21 cellular contexts compared by ENCODE assay signal in the genomic region with DNA sequence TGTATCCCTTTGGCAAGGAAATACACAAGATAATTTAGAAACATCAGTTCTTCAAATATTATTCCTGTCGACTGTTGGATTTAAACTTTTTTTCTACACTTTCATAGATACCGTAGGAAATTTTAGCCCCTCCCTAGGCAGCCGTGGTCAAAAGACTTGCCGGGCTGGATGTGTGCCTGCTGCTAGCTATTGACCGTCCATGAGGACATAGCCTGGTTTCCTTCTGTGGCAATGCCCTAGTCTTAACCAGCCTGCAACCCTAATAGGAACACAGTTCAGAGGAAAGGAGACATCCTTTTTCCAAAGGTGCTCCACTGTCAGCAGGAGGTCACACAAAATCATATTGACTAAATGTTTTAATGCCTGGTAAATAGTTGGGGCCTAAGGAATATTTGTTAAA. TPM values are rescaled to one million over a fixed set of nuclear protein-coding genes. Genes with fewer than 3 reads are reported as not detected.
"Had no signal": no experiment of that assay in that cellular context is flagged by ENCODE, and none has a peak within 500 bp of the region (broad histone marks: within the 10 kb centered on the region; RNA-seq: fewer than 3 reads in every experiment).

No MANE protein-coding gene starts in this region.

- H3K4me3 ChIP-seq: MG63, SJCRH30 had no signal

- ATAC-seq: SK-N-SH treated with all-trans-retinoic acid at 6 μM for 48 hours had no signal

- H3K9me3 ChIP-seq: MG63, SJCRH30 had no signal

- H3K36me3 ChIP-seq: MG63, SJCRH30 had no signal

- DNase-seq: IMR-90, Karpas-422, KG1, MG63, NCI-H1092, NCI-H1105 treated with DMSO at 0.1 percent for 48 hours, NCI-H1417 treated with DMSO at 0.1 percent for 48 hours, NCI-H146, NCI-H1694 treated with DMSO at 0.1 percent for 48 hours, NCI-H1930, NCI-H2081, NCI-H2107, NCI-H2227 treated with DMSO at 0.1 percent for 48 hours, NCI-H524, NCI-H526 treated with DMSO at 0.1 percent for 48 hours, NCI-H748 treated with DMSO at 0.1 percent for 48 hours, RPMI8226, SHP77 treated with DMSO at 0.1 percent for 48 hours, SJCRH30 had no signal

- H3K4me1 ChIP-seq: SJCRH30 had no signal

- H3K27me3 ChIP-seq: MG63, SJCRH30 had no signal

- H3K27ac ChIP-seq: SJCRH30 had no signal

RNA-seq across cellular contexts. Expression of a gene that starts 20.4 kb away (rescaled TPM):
- total RNA-seq: HT-29 had no signal
